9 cellular contexts compared by ENCODE assay signal in the genomic region with DNA sequence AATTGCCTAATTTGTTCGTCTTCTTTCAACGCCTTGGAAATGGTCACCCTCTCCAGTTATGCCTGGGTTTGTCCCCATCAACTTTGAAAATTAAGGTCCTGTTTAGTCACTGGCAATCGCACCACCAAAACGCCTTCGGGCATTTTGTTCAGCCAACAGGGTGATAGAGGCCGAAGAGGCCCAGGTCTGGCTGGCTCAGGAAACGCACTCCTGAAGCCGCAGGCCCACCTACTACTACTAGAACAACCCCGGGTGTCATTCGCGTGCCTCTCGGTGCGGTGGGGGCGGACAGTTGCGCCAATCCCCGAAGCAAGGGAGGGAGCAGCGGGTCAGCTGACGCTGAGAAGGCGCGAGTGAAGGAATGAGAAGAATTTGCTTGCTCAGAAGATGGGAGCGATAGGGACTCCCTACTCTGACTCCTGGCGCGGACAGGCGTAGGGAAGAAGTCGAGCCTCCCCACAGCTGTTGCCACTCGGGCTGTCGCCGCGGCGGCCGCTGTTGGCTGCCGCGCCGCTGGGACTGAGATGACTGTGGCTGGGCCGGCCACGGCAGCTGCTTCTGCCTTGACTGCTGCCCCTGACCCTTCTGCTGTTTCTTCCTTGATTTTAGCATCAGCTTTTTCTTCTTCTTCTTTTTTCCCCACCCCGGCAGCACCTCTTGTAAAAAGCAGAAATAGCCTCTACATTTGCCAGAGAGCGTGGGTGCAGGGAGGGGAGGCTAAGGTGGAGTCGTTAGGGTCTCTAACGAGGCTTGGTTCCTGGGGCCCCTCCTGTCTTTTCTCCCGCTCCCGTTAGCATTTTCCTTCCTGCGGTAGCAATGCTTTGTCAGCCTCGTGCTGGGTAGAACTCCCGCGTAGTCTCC.
DNase-seq lines count a peak whose midpoint lies in the region; FAIRE-seq and TF ChIP-seq lines count a peak whose summit lies in the region.
"Had no signal": no experiment of that assay in that cellular context is flagged by ENCODE, and none has a peak within 500 bp of the region (broad histone marks: within the 10 kb centered on the region; RNA-seq: fewer than 3 reads in every experiment).

No MANE protein-coding gene starts in this region.

- H3K4me3 ChIP-seq in ACC112 (ENCODE audit: low read depth, low read length) (peak overlapping the region; percentile 65), skeletal muscle tissue (ENCODE audit: low read length in 3 of 3) (peak overlapping the region; percentile 59 to 64 (median 60))

- TF ChIP-seq CTCF in chondrocyte (IDR thresholded peaks at IDR 0.05) (peak; percentile 21), D721Med (IDR thresholded peaks at IDR 0.05; ENCODE audit: insufficient read depth, missing control alignments) (no peak)

- H3K36me3 ChIP-seq in ACC112 (ENCODE audit: insufficient read depth, low read length) (no peaks in the 10 kb centered on the region), skeletal muscle tissue (ENCODE audit: control insufficient read depth in 3 of 3, insufficient read depth in 3 of 3, low read length in 3 of 3) (no peaks in the 10 kb centered on the region)

- FAIRE-seq in D721Med (lab: Jason Lieb, UNC) = no peak
- FAIRE-seq in GM19239 (lab: Jason Lieb, UNC) = no peak

- no peaks in the 10 kb centered on the region for H3K27me3 Mint-ChIP-seq in chondrocyte (ENCODE audit: low read depth)

- H3K9me3 Mint-ChIP-seq in chondrocyte (ENCODE audit: low read depth) = no peaks in the 10 kb centered on the region

- H3K4me1 Mint-ChIP-seq in chondrocyte (ENCODE audit: low read depth) = peaks cover 58% of the 10 kb centered on the region
- H3K4me1 Mint-ChIP-seq: activated naive CD4-positive, alpha-beta T cell treated with anti-CD3 and anti-CD28 coated beads, Interleukin-2, amount 50 U/mL, for 24 hours had no signal

- H3K27me3 ChIP-seq in ACC112 (ENCODE audit: insufficient read depth, low read length) (no peaks in the 10 kb centered on the region), skeletal muscle tissue (ENCODE audit: control insufficient read depth in 3 of 3, insufficient read depth in 3 of 3, low read length in 3 of 3) (no peaks in the 10 kb centered on the region)

- peak overlapping the region; percentile 72 for H3K4me3 Mint-ChIP-seq in chondrocyte (ENCODE audit: unreplicated experiment)
- H3K4me3 Mint-ChIP-seq: activated naive CD4-positive, alpha-beta T cell treated with anti-CD3 and anti-CD28 coated beads, Interleukin-2, amount 50 U/mL, for 24 hours had no signal

- H3K27ac ChIP-seq in ACC112 (ENCODE audit: low read depth, low read length) = peak overlapping the region; percentile 89
- peak overlapping the region; percentile 83 for H3K27ac ChIP-seq in skeletal muscle tissue (ENCODE audit: low read depth, low read length)

- no peaks in the 10 kb centered on the region for H3K9me3 ChIP-seq in skeletal muscle tissue (ENCODE audit: control insufficient read depth in 3 of 3, low read length in 3 of 3)

- peak overlapping the region; percentile 97 for H3K27ac Mint-ChIP-seq in chondrocyte (ENCODE audit: unreplicated experiment)
- H3K27ac Mint-ChIP-seq: activated naive CD4-positive, alpha-beta T cell treated with anti-CD3 and anti-CD28 coated beads, Interleukin-2, amount 50 U/mL, for 24 hours had no signal

- peak overlapping the region; percentile 92 for H2AFZ ChIP-seq in ACC112 (ENCODE audit: low read length, unreplicated experiment)

- no peaks in the 10 kb centered on the region for H3K36me3 Mint-ChIP-seq in chondrocyte (ENCODE audit: low read depth)
- H3K36me3 Mint-ChIP-seq: activated naive CD4-positive, alpha-beta T cell treated with anti-CD3 and anti-CD28 coated beads, Interleukin-2, amount 50 U/mL, for 24 hours had no signal

- peak overlapping the region; percentile 45 to 74 (median 65) for H3K9ac ChIP-seq in skeletal muscle tissue (ENCODE audit: low read depth in 1 of 3, low read length in 3 of 3)

- H3K79me2 ChIP-seq in ACC112 (ENCODE audit: control insufficient read depth, insufficient read depth, low read length, unreplicated experiment) = no peaks in the 10 kb centered on the region

- peaks cover 47% of the 10 kb centered on the region for H3K4me1 ChIP-seq in ACC112 (ENCODE audit: control insufficient read depth, insufficient read depth, low read length, unreplicated experiment)
- H3K4me1 ChIP-seq in skeletal muscle tissue (ENCODE audit: control insufficient read depth in 3 of 3, insufficient read depth in 3 of 3, low read length in 3 of 3) = peaks cover 5 to 14% (median 5%) of the 10 kb centered on the region in 3 donors

- peak; percentile 45 for DNase-seq in HPDE6-E6E7 (ENCODE audit: extremely low spot score)
- peak; percentile 92 for DNase-seq in chondrocyte (ENCODE audit: low spot score)
- peak; percentile 100 for DNase-seq in islet precursor cell
- no peak for DNase-seq in NCI-H1694 treated with DMSO at 0.1 percent for 48 hours (lab: John Stamatoyannopoulos, UW)
- no peak for DNase-seq in D721Med (ENCODE audit: insufficient read length, low spot score)
- DNase-seq in GM19239 (ENCODE audit: insufficient read length, low spot score) = no peak

Comparison
In these comparisons a context has a peak if more than half of its experiments do, and no peak if none do; other contexts are left out.
1. DNase-seq: peak in HPDE6-E6E7 (single experiment), chondrocyte (single experiment) and islet precursor cell (single experiment); none in NCI-H1694 treated with DMSO at 0.1 percent for 48 hours (single experiment), D721Med (single experiment) and GM19239 (single experiment).